In the genomic region with DNA sequence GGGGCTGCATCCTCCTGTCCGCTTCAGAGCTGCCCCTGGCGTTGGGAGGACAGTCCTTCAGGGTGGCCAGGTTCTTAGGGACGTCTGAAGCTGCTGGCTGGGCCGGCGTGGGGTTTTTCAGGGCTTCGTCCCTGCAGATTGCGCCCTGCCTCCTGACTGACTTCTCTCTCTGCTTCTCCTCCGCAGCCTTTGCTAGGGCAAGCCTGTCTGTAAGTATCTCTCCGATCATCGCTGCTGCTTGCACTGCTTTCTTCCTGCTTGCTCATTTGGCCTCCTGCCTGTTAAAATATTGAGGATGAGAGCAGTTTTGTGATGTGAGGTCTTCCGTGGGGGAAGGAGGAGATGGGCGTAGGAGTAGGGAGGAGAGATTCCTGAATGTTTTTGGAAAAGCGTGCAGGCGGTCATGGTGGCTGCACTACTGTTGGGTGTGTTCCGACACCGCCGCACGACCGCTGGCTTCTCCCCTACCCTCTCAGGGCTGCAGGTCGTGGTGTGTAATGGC, we compare ENCODE assay signal across 1 cellular context.
TF ChIP-seq lines count a peak whose summit lies in the region.

No MANE protein-coding gene starts in this region.

TF ChIP-seq in PFSK-1, 5 proteins besides CTCF, POLR2A, EP300 and RAD21:
- TF ChIP-seq, protein P1, sequence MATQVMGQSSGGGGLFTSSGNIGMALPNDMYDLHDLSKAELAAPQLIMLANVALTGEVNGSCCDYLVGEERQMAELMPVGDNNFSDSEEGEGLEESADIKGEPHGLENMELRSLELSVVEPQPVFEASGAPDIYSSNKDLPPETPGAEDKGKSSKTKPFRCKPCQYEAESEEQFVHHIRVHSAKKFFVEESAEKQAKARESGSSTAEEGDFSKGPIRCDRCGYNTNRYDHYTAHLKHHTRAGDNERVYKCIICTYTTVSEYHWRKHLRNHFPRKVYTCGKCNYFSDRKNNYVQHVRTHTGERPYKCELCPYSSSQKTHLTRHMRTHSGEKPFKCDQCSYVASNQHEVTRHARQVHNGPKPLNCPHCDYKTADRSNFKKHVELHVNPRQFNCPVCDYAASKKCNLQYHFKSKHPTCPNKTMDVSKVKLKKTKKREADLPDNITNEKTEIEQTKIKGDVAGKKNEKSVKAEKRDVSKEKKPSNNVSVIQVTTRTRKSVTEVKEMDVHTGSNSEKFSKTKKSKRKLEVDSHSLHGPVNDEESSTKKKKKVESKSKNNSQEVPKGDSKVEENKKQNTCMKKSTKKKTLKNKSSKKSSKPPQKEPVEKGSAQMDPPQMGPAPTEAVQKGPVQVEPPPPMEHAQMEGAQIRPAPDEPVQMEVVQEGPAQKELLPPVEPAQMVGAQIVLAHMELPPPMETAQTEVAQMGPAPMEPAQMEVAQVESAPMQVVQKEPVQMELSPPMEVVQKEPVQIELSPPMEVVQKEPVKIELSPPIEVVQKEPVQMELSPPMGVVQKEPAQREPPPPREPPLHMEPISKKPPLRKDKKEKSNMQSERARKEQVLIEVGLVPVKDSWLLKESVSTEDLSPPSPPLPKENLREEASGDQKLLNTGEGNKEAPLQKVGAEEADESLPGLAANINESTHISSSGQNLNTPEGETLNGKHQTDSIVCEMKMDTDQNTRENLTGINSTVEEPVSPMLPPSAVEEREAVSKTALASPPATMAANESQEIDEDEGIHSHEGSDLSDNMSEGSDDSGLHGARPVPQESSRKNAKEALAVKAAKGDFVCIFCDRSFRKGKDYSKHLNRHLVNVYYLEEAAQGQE (IDR thresholded peaks at IDR 0.05; ENCODE audit: insufficient read depth in 1 of 2, low read depth in 2 of 2, low read length in 2 of 2) = no peak
- peak; percentile 34; the same call in 1 of the 2 replicates for TF ChIP-seq SIN3A (IDR thresholded peaks at IDR 0.05; ENCODE audit: borderline replicate concordance, insufficient read depth, low read length)
